ENCODE assay signal across 8 cellular contexts in the genomic region with DNA sequence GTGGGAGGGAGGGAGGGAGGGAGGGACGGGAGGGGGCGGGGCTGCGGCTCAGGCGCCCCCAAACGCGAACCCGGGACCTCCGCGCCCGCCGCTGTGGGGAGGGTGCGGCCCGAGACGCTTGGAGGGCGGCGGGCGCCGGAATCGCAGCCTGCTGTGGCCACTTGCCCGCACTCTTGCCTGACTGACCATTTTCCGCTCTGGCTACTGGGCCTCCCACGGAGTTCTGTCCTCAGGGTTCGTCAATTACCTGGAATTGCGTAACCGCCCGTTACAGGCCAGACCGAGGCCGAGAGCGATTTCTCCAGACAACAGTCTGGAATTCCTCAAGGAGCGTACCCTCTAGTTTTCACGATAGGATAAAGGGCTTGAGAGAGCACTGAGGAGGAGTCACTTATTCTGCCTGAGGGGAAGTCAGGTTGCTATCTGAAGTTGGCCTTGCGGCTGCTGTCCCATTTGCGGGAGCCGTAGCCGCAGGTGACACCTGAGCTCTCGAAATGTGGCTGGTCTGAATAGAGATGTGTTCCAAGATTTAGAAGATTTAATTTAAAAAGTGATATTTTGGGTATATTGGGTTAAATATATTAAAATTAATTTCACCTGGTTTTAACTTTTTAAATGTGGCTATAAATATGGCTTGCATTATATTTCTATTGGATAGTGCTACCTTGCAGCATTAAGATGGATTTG. TPM values are rescaled to one million over a fixed set of nuclear protein-coding genes. Genes with fewer than 3 reads are reported as not detected.
A peak's percentile ranks its signal among the peaks of the same experiment; 100 is the strongest.
DNase-seq lines count a peak whose midpoint lies in the region; ATAC-seq, FAIRE-seq and TF ChIP-seq lines count a peak whose summit lies in the region.

No MANE protein-coding gene starts in this region.

- intact Hi-C loops in upper lobe of right lung (cut with DNase I) = no loop called here

- peak overlapping the region; percentile 33 to 96 (median 86) for H3K27ac Mint-ChIP-seq in CD4-positive, CD25-positive, alpha-beta regulatory T cell

- H3K27me3 Mint-ChIP-seq in CD4-positive, CD25-positive, alpha-beta regulatory T cell = peaks cover 5% of the 10 kb centered on the region

- H3K36me3 ChIP-seq in CD4-positive, CD25-positive, alpha-beta regulatory T cell (ENCODE audit: control insufficient read depth, insufficient read depth, low read length) = peaks cover 18% of the 10 kb centered on the region
- H3K36me3 ChIP-seq in ectodermal cell (ENCODE audit: control insufficient read depth, insufficient read depth, low read length) = peaks cover 7% of the 10 kb centered on the region
- peaks cover 11 to 16% of the 10 kb centered on the region in 2 experiments for H3K36me3 ChIP-seq in mesenchymal stem cell (ENCODE audit: control insufficient read depth in 1 of 2, insufficient read depth in 2 of 2, low read depth in 1 of 2, low read length in 2 of 2)
- peaks cover 18% of the 10 kb centered on the region for H3K36me3 ChIP-seq in upper lobe of right lung

- peak overlapping the region; percentile 77 to 78 for H2BK12ac ChIP-seq in mesenchymal stem cell (ENCODE audit: low read length in 2 of 2)

- H3K23ac ChIP-seq in mesenchymal stem cell (ENCODE audit: low read length in 2 of 2) = peak overlapping the region in 1 of 2 experiments; percentile 87

- DNase-seq in CD4-positive, CD25-positive, alpha-beta regulatory T cell = no peak
- DNase-seq in RCC 7860 (ENCODE audit: low spot score) (peak; percentile 68), mesenchymal stem cell (peak; percentile 76), upper lobe of right lung (no peak), NAMALWA (ENCODE audit: low spot score) (no peak)

- H4K91ac ChIP-seq in mesenchymal stem cell (ENCODE audit: low read length) = peak overlapping the region; percentile 86

- H2AK5ac ChIP-seq in mesenchymal stem cell (ENCODE audit: low read length, severe bottlenecking) = no peak overlapping the region

- H2BK5ac ChIP-seq in mesenchymal stem cell (ENCODE audit: low read depth, low read length, poor library complexity, severe bottlenecking) = no peak overlapping the region

- H3K4me3 ChIP-seq in CD4-positive, CD25-positive, alpha-beta regulatory T cell (ENCODE audit: low read depth, low read length) = peak overlapping the region; percentile 71
- H3K4me3 ChIP-seq in ectodermal cell (ENCODE audit: insufficient read depth, low read depth, low read length) (peak overlapping the region; percentile 82), mesenchymal stem cell (ENCODE audit: insufficient read depth in 1 of 2, low read depth in 1 of 2, low read length in 2 of 2) (peak overlapping the region; percentile 88 to 92), upper lobe of right lung (peak overlapping the region; percentile 83)

- H2BK15ac ChIP-seq in mesenchymal stem cell (ENCODE audit: low read depth, poor library complexity, severe bottlenecking) = peak overlapping the region; percentile 64

- H3K9ac ChIP-seq in mesenchymal stem cell (ENCODE audit: low read length) = peak overlapping the region; percentile 96

- H3K79me1 ChIP-seq in mesenchymal stem cell (replicated peaks; ENCODE audit: low read length, poor library complexity, severe bottlenecking) = peaks cover 5% of the 10 kb centered on the region

- no peaks in the 10 kb centered on the region for H3K9me3 ChIP-seq in CD4-positive, CD25-positive, alpha-beta regulatory T cell (ENCODE audit: control insufficient read depth in 2 of 2, low read length in 2 of 2)
- H3K9me3 ChIP-seq in ectodermal cell (ENCODE audit: control insufficient read depth, low read length) (no peaks in the 10 kb centered on the region), mesenchymal stem cell (ENCODE audit: control insufficient read depth, low read length) (no peaks in the 10 kb centered on the region), upper lobe of right lung (no peaks in the 10 kb centered on the region)

- peak; percentile 8 for TF ChIP-seq POLR2A in GM19099 (IDR thresholded peaks at IDR 0.05; ENCODE audit: extremely low read depth, insufficient read length, low read depth)

- peak overlapping the region; percentile 66 to 91 (median 88) for H3K4me3 Mint-ChIP-seq in CD4-positive, CD25-positive, alpha-beta regulatory T cell

- no peaks in the 10 kb centered on the region for H3K9me3 Mint-ChIP-seq in CD4-positive, CD25-positive, alpha-beta regulatory T cell

- no peaks in the 10 kb centered on the region for H3K27me3 ChIP-seq in CD4-positive, CD25-positive, alpha-beta regulatory T cell (ENCODE audit: control insufficient read depth, insufficient read depth, low read length)
- H3K27me3 ChIP-seq in ectodermal cell (ENCODE audit: control insufficient read depth, insufficient read depth, low read length, poor library complexity, severe bottlenecking) = peaks cover 6% of the 10 kb centered on the region
- H3K27me3 ChIP-seq in mesenchymal stem cell (ENCODE audit: control insufficient read depth in 1 of 2, insufficient read depth in 1 of 2, low read length in 2 of 2) = peaks cover 0 to 6% of the 10 kb centered on the region in 2 experiments
- no peaks in the 10 kb centered on the region for H3K27me3 ChIP-seq in upper lobe of right lung

- H2AFZ ChIP-seq in mesenchymal stem cell (ENCODE audit: low read depth, low read length) = peak overlapping the region; percentile 96

- FAIRE-seq in RCC 7860 (lab: Jason Lieb, UNC) = no peak

- H3K4me1 ChIP-seq in CD4-positive, CD25-positive, alpha-beta regulatory T cell (ENCODE audit: control insufficient read depth, insufficient read depth, low read length, poor library complexity, severe bottlenecking) = peaks cover 23% of the 10 kb centered on the region
- H3K4me1 ChIP-seq in ectodermal cell (ENCODE audit: control insufficient read depth, insufficient read depth, low read length) (peaks cover 7% of the 10 kb centered on the region), mesenchymal stem cell (ENCODE audit: control insufficient read depth, insufficient read depth, low read depth, low read length) (peaks cover 5% of the 10 kb centered on the region), upper lobe of right lung (peaks cover 14% of the 10 kb centered on the region)

- H3K4me1 Mint-ChIP-seq in CD4-positive, CD25-positive, alpha-beta regulatory T cell = peaks cover 23 to 45% (median 34%) of the 10 kb centered on the region in 4 donors

- H3K18ac ChIP-seq in mesenchymal stem cell (ENCODE audit: low read depth in 1 of 2, low read length in 2 of 2) = peak overlapping the region; percentile 81 to 82

- peak overlapping the region; percentile 78 for H4K8ac ChIP-seq in mesenchymal stem cell (ENCODE audit: low read length)

- ATAC-seq in CD4-positive, CD25-positive, alpha-beta regulatory T cell (ENCODE audit: low read depth in 2 of 2) = no peak
- peak; percentile 38 for ATAC-seq in HG03460 (IDR thresholded peaks at IDR 0.05; ENCODE audit: unreplicated experiment)
- peak; percentile 81 for ATAC-seq in upper lobe of right lung

- H3K4ac ChIP-seq in mesenchymal stem cell (ENCODE audit: low read depth in 1 of 2, low read length in 2 of 2) = peak overlapping the region; percentile 54 to 86

- peak overlapping the region in 1 of 2 experiments; percentile 65 for H3K14ac ChIP-seq in mesenchymal stem cell (ENCODE audit: low read length in 2 of 2)

- H2BK120ac ChIP-seq in mesenchymal stem cell (ENCODE audit: low read depth, low read length) = peak overlapping the region; percentile 23

- peaks cover 24% of the 10 kb centered on the region for H3K36me3 Mint-ChIP-seq in CD4-positive, CD25-positive, alpha-beta regulatory T cell

- peak overlapping the region; percentile 73 for H3K27ac ChIP-seq in CD4-positive, CD25-positive, alpha-beta regulatory T cell (ENCODE audit: insufficient read depth, low read length, poor library complexity, severe bottlenecking)
- H3K27ac ChIP-seq in ectodermal cell (ENCODE audit: insufficient read depth, low read depth, low read length, poor library complexity, severe bottlenecking) (no peak overlapping the region), mesenchymal stem cell (ENCODE audit: low read length, poor library complexity, severe bottlenecking) (peak overlapping the region; percentile 51), upper lobe of right lung (peak overlapping the region; percentile 93)

- TF ChIP-seq CTCF in upper lobe of right lung (IDR thresholded peaks at IDR 0.05) = no peak

- WGBS in ectodermal cell, 2 experiments = 1 to 2% methylated on average over 36 of the region's 36 CpGs
- WGBS in mesenchymal stem cell = 1% methylated on average over 34 of the region's 36 CpGs

- peak overlapping the region; percentile 97 for H3K4me2 ChIP-seq in mesenchymal stem cell (ENCODE audit: low read length, poor library complexity, severe bottlenecking)

RNA-seq across cellular contexts. Expression of gene ZNF641, which starts 0.4 kb away (rescaled TPM):
- total RNA-seq in CD4-positive, CD25-positive, alpha-beta regulatory T cell = 20.4 TPM
- polyA plus RNA-seq in CD4-positive, CD25-positive, alpha-beta regulatory T cell = 10 to 100 TPM in 1 of 4 donors, 1 to 10 TPM in 3; 9.2 to 14.3 (median 9.6) TPM
- 15.1 TPM for polyA plus RNA-seq in ectodermal cell (2013, experiment 1 of 4)
- polyA plus RNA-seq in ectodermal cell (2013, experiment 2 of 4) = 17.8 TPM
- 10.5 TPM for polyA plus RNA-seq in ectodermal cell (2013, experiment 3 of 4)
- polyA plus RNA-seq in ectodermal cell (2013, experiment 4 of 4) = 11.8 TPM
- polyA plus RNA-seq in mesenchymal stem cell (2013, experiment 1 of 2) = 6.2 TPM
- polyA plus RNA-seq in mesenchymal stem cell (2013, experiment 2 of 2) = 5.9 TPM
- total RNA-seq in upper lobe of right lung = 30.9 TPM

Comparison
In these comparisons a context has a peak if more than half of its experiments do, and no peak if none do; other contexts are left out.
1. ATAC-seq: peak in HG03460 (single experiment) and upper lobe of right lung (single experiment); none in CD4-positive, CD25-positive, alpha-beta regulatory T cell (0 of 2).
2. DNase-seq: peak in RCC 7860 (single experiment) and mesenchymal stem cell (single experiment); none in CD4-positive, CD25-positive, alpha-beta regulatory T cell (0 of 3), upper lobe of right lung (single experiment) and NAMALWA (single experiment).
3. Peak in every context shown above with its lines, with median percentiles within 50 percentile points of each other: H3K4me3 ChIP-seq.